In genomic region chr19:35925501-35925900, GRCh38 we compare ENCODE assay signal across 23 cellular contexts. TPM values are rescaled to one million over a fixed set of nuclear protein-coding genes. Genes with fewer than 3 reads are reported as not detected.
"Had no signal": no experiment of that assay in that cellular context is flagged by ENCODE, and none has a peak within 500 bp of the region (broad histone marks: within the 10 kb centered on the region; RNA-seq: fewer than 3 reads in every experiment).

No MANE protein-coding gene starts in this region.

- DNase-seq: KBM-7, MV-4-11, NCI-H1048, NCI-H1105, NCI-H1417, NCI-H1436 treated with DMSO at 0.1 percent for 48 hours, NCI-H1694, NCI-H187 treated with DMSO at 0.1 percent for 48 hours, NCI-H2029 treated with DMSO at 0.1 percent for 48 hours, NCI-H226, NCI-H446, NCI-H510A, NCI-H524 treated with DMSO at 0.1 percent for 48 hours, NCI-H69, NCI-H774, SHP77, SK-N-SH had no signal

- H3K9me3 ChIP-seq: SK-N-SH had no signal

- H3K9ac ChIP-seq: SK-N-SH had no signal

- H3K4me2 ChIP-seq: SK-N-SH had no signal

- H3K27ac ChIP-seq: HL-60, RWPE1 had no signal

- ATAC-seq: Panc1 had no signal

RNA-seq across cellular contexts. Expression of gene TYROBP, which starts 17.4 kb away (rescaled TPM):
- total RNA-seq: LHCN-M2, MCF 10A, SK-MEL-5 had no signal
- polyA plus RNA-seq: SK-N-SH had no signal

RNA-seq across cellular contexts. Expression of gene HCST, which starts 23.2 kb away (rescaled TPM):
- total RNA-seq: LHCN-M2, MCF 10A, SK-MEL-5 had no signal
